In the genomic region with DNA sequence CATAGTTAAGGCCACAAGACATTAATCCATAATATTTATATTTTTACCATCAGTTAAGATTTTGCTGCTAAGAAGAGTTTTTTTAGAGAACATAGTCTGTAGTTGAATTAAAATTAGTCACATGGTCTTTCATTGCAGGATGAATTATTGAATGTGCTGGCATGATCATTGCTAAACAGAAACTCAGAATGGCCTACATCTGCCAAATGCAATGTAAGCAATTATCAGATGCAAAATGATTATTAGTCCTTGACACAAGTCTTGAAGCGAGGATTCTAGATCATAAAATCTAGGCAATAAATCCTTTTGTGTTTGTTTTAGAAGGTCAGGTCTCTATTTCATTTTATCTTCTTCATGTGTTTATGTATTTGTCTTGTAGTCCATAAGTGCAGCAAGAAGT, we compare ENCODE assay signal across 22 cellular contexts.
"Had no signal": no experiment of that assay in that cellular context is flagged by ENCODE, and none has a peak within 500 bp of the region (broad histone marks: within the 10 kb centered on the region; RNA-seq: fewer than 3 reads in every experiment).

No MANE protein-coding gene starts in this region.

- H3K36me3 ChIP-seq: neural progenitor cell, upper lobe of left lung had no signal

- H3K4me1 Mint-ChIP-seq: activated CD4-positive, alpha-beta T cell treated with anti-CD3 and anti-CD28 coated beads, Interleukin-2, amount 10 ng/mL, durations not matched to agents 7 days and 5 days; activated naive CD8-positive, alpha-beta T cell treated with anti-CD3 and anti-CD28 coated beads, Interleukin-2, amount 10 ng/mL, durations not matched to agents 7 days and 5 days; neural progenitor cell; stimulated activated memory B cell treated with anti-CD40 and anti-IgM and Interleukin-4, amounts not matched to agents 10 μg/mL and 1 μg/mL and 100 μg/mL, for 72 hours had no signal

- H3K4me3 Mint-ChIP-seq: activated CD4-positive, alpha-beta T cell treated with anti-CD3 and anti-CD28 coated beads, Interleukin-2, amount 10 ng/mL, durations not matched to agents 7 days and 5 days; activated CD8-positive, alpha-beta T cell treated with anti-CD3 and anti-CD28 coated beads, Interleukin-2, amount 10 ng/mL, durations not matched to agents 7 days and 5 days; activated naive CD8-positive, alpha-beta T cell treated with anti-CD3 and anti-CD28 coated beads, Interleukin-2, amount 10 ng/mL, durations not matched to agents 7 days and 5 days; activated T-cell treated with anti-CD3 and anti-CD28 coated beads, Interleukin-2, amount 50 U/mL, for 24 hours; brain; neural progenitor cell; stimulated activated memory B cell treated with anti-CD40 and anti-IgM and Interleukin-4, amounts not matched to agents 10 μg/mL and 1 μg/mL and 100 μg/mL, for 72 hours had no signal

- DNase-seq: activated CD4-positive, alpha-beta T cell treated with anti-CD3 and anti-CD28 coated beads, Interleukin-2, amount 10 ng/mL, durations not matched to agents 7 days and 5 days; activated CD8-positive, alpha-beta T cell treated with anti-CD3 and anti-CD28 coated beads, Interleukin-2, amount 10 ng/mL, durations not matched to agents 7 days and 5 days; activated naive CD4-positive, alpha-beta T cell treated with Interleukin-2 at 50 U/mL for 16 hours; activated naive CD8-positive, alpha-beta T cell treated with anti-CD3 and anti-CD28 coated beads, Interleukin-2, amount 10 ng/mL, durations not matched to agents 7 days and 5 days; activated T-cell treated with anti-CD3 and anti-CD28 coated beads, Interleukin-2, amount 50 U/mL, for 24 hours; central memory CD4-positive, alpha-beta T cell; foreskin melanocyte; glutamatergic neuron; hypothalamus; islet precursor cell; psoas muscle; right cardiac atrium; stimulated activated CD4-positive, alpha-beta T cell treated with anti-CD3 and anti-CD28 coated beads, Interleukin-4, amount 100 ng/mL, for 4 hours; T1000; testis; upper lobe of left lung had no signal

- H3K9ac ChIP-seq: neural progenitor cell had no signal

- H3K27me3 ChIP-seq: neural progenitor cell, testis, upper lobe of left lung had no signal

- H3K27ac Mint-ChIP-seq: activated CD4-positive, alpha-beta T cell treated with anti-CD3 and anti-CD28 coated beads, Interleukin-2, amount 10 ng/mL, durations not matched to agents 7 days and 5 days; activated CD8-positive, alpha-beta T cell treated with anti-CD3 and anti-CD28 coated beads, Interleukin-2, amount 10 ng/mL, durations not matched to agents 7 days and 5 days; activated naive CD8-positive, alpha-beta T cell treated with anti-CD3 and anti-CD28 coated beads, Interleukin-2, amount 10 ng/mL, durations not matched to agents 7 days and 5 days; activated T-cell treated with anti-CD3 and anti-CD28 coated beads, Interleukin-2, amount 50 U/mL, for 24 hours; activated T-helper 2 cell treated with anti-CD3 and anti-CD28 coated beads, Interferon-gamma antibody, Interleukin-2, Interleukin-4, amounts not matched to agents 10 μg/mL and 5 μg/mL and 100 μg/mL, durations not matched to agents 14 hours and 24 hours and 36 hours; neural progenitor cell; stimulated activated memory B cell treated with anti-CD40 and anti-IgM and Interleukin-4, amounts not matched to agents 10 μg/mL and 1 μg/mL and 100 μg/mL, for 72 hours had no signal

- H3K27me3 Mint-ChIP-seq: activated naive CD8-positive, alpha-beta T cell treated with anti-CD3 and anti-CD28 coated beads, Interleukin-2, amount 10 ng/mL, durations not matched to agents 7 days and 5 days; activated T-cell treated with anti-CD3 and anti-CD28 coated beads, Interleukin-2, amount 50 U/mL, for 24 hours; brain; stimulated activated memory B cell treated with anti-CD40 and anti-IgM and Interleukin-4, amounts not matched to agents 10 μg/mL and 1 μg/mL and 100 μg/mL, for 72 hours had no signal

- H3K4me2 ChIP-seq: neural progenitor cell had no signal

- H2AFZ ChIP-seq: neural progenitor cell had no signal

- ATAC-seq: activated CD8-positive, alpha-beta T cell treated with anti-CD3 and anti-CD28 coated beads, Interleukin-2, amount 10 ng/mL, durations not matched to agents 7 days and 5 days; left lobe of liver; psoas muscle; right cardiac atrium; stimulated activated memory B cell treated with anti-CD40 and anti-IgM and Interleukin-4, amounts not matched to agents 10 μg/mL and 1 μg/mL and 100 μg/mL, for 72 hours had no signal

- H3K9me3 Mint-ChIP-seq: activated CD4-positive, alpha-beta T cell treated with anti-CD3 and anti-CD28 coated beads, Interleukin-2, amount 10 ng/mL, durations not matched to agents 7 days and 5 days; activated naive CD8-positive, alpha-beta T cell treated with anti-CD3 and anti-CD28 coated beads, Interleukin-2, amount 10 ng/mL, durations not matched to agents 7 days and 5 days; activated T-cell treated with anti-CD3 and anti-CD28 coated beads, Interleukin-2, amount 50 U/mL, for 24 hours; activated T-helper 2 cell treated with anti-CD3 and anti-CD28 coated beads, Interferon-gamma antibody, Interleukin-2, Interleukin-4, amounts not matched to agents 10 μg/mL and 5 μg/mL and 100 μg/mL, durations not matched to agents 14 hours and 24 hours and 36 hours; neural progenitor cell; stimulated activated memory B cell treated with anti-CD40 and anti-IgM and Interleukin-4, amounts not matched to agents 10 μg/mL and 1 μg/mL and 100 μg/mL, for 72 hours had no signal

- H3K9me3 ChIP-seq: psoas muscle, testis, upper lobe of left lung had no signal

- H3K4me3 ChIP-seq: coronary artery, neural progenitor cell, psoas muscle, testis, upper lobe of left lung had no signal

- H3K4me1 ChIP-seq: psoas muscle had no signal

- H3K27ac ChIP-seq: coronary artery, neural progenitor cell, psoas muscle, testis had no signal

- H3K36me3 Mint-ChIP-seq: activated naive CD8-positive, alpha-beta T cell treated with anti-CD3 and anti-CD28 coated beads, Interleukin-2, amount 10 ng/mL, durations not matched to agents 7 days and 5 days; brain; neural progenitor cell; stimulated activated memory B cell treated with anti-CD40 and anti-IgM and Interleukin-4, amounts not matched to agents 10 μg/mL and 1 μg/mL and 100 μg/mL, for 72 hours had no signal
